ENCODE assay signal across 8 cellular contexts in the genomic region with DNA sequence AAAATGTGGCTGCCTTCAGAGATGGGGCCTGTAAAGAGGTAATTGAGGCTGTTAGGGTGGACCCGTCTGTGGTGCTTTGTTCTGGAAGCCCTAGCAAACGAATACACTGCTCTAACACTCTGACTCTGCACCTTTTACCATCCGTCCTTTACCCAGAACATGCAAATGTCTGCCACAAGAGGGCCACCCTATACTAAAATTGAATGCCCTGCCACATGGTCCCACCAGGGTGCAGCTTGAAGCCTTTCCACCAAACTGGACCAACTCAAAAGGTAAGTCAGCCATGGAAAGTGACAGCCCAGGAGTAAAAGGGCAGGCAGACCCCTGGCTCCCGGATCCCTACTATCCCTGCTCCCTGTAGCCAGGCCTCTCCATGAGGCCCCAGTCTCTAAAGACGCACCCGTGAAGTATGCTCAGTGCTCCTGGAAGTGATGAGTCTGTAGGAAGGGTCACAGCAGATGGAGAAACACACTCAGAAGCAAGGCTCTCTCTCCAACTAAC. TPM values are rescaled to one million over a fixed set of nuclear protein-coding genes. Genes with fewer than 3 reads are reported as not detected.
DNase-seq lines count a peak whose midpoint lies in the region; ATAC-seq, FAIRE-seq and TF ChIP-seq lines count a peak whose summit lies in the region.

No MANE protein-coding gene starts in this region.

- no peaks in the 10 kb centered on the region for H4K20me1 ChIP-seq in DND-41 (ENCODE audit: insufficient read depth, low read length)

- H3K4me2 ChIP-seq in DND-41 (ENCODE audit: insufficient read depth, low read length), result no peak overlapping the region

- H3K36me3 Mint-ChIP-seq in activated T-cell treated with anti-CD3 and anti-CD28 coated beads, Interleukin-2, amount 50 U/mL, for 72 hours (ENCODE audit: insufficient read depth in 2 of 2), result no peaks in the 10 kb centered on the region

- intact Hi-C loops in tibial artery (cut with DNase I; ENCODE audit: low total_unique reads), result loop anchor here (1.0 kb wide), 1 partner anchor 79 kb away; no protein-coding TSS in a partner anchor

- H3K4me3 ChIP-seq in DND-41 (ENCODE audit: low read depth in 1 of 2, low read length in 2 of 2), result no peak overlapping the region
- H3K4me3 ChIP-seq in fibroblast of pulmonary artery (replicated peaks; ENCODE audit: low read depth, low read length), result no peak overlapping the region
- no peak overlapping the region for H3K4me3 ChIP-seq in tibial artery

- no peak for FAIRE-seq in RCC 7860 (lab: Jason Lieb, UNC)

- ATAC-seq in DND-41 (ENCODE audit: insufficient read depth, low read depth), result peak; percentile 98
- ATAC-seq in GM21717 (IDR thresholded peaks at IDR 0.05; ENCODE audit: unreplicated experiment), result peak; percentile 76
- peak; percentile 88 to 96 for ATAC-seq in activated T-cell treated with anti-CD3 and anti-CD28 coated beads, Interleukin-2, amount 50 U/mL, for 72 hours (replicated peaks in 1 of 2)
- ATAC-seq in omental fat pad (ENCODE audit: low FRiP score), result peak; percentile 91

- TF ChIP-seq CTCF in DND-41 (IDR thresholded peaks at IDR 0.05; ENCODE audit: borderline replicate concordance, extremely low read depth, low read length, poor library complexity, severe bottlenecking), result peak; percentile 87
- peak; percentile 97 for TF ChIP-seq CTCF in fibroblast of pulmonary artery (IDR thresholded peaks at IDR 0.05; ENCODE audit: low read length, missing control alignments)
- TF ChIP-seq CTCF in omental fat pad (IDR thresholded peaks at IDR 0.05), result peak in 1 of 3 donors; percentile 79
- peak; percentile 94 to 99 for TF ChIP-seq CTCF in tibial artery (IDR thresholded peaks at IDR 0.05)

- no peaks in the 10 kb centered on the region for H3K79me2 ChIP-seq in DND-41 (ENCODE audit: insufficient read depth, low read length)

- DNase-seq in DND-41 (peak; percentile 65), Kasumi-1 (lab: John Stamatoyannopoulos, UW) (peak; percentile 88 to 96), RCC 7860 (ENCODE audit: low spot score) (peak; percentile 44), fibroblast of pulmonary artery (ENCODE audit: low read depth) (peak; percentile 87), omental fat pad (ENCODE audit: low spot score) (peak; percentile 44), tibial artery (peak; percentile 77 to 87)
- DNase-seq in activated T-cell treated with anti-CD3 and anti-CD28 coated beads, Interleukin-2, amount 50 U/mL, for 72 hours, result peak; percentile 62 to 64

- H2AFZ ChIP-seq in DND-41 (ENCODE audit: low read depth, low read length), result no peak overlapping the region

- H3K9me3 Mint-ChIP-seq in activated T-cell treated with anti-CD3 and anti-CD28 coated beads, Interleukin-2, amount 50 U/mL, for 72 hours, result no peaks in the 10 kb centered on the region

- H3K27me3 ChIP-seq in DND-41 (ENCODE audit: insufficient read depth, low read length, poor library complexity), result peaks cover 14% of the 10 kb centered on the region
- no peaks in the 10 kb centered on the region for H3K27me3 ChIP-seq in tibial artery

- peaks cover 10% of the 10 kb centered on the region for H3K4me1 Mint-ChIP-seq in activated T-cell treated with anti-CD3 and anti-CD28 coated beads, Interleukin-2, amount 50 U/mL, for 72 hours (ENCODE audit: low read depth)

- H3K27ac Mint-ChIP-seq in activated T-cell treated with anti-CD3 and anti-CD28 coated beads, Interleukin-2, amount 50 U/mL, for 72 hours, result no peak overlapping the region

- H3K9me3 ChIP-seq in DND-41 (ENCODE audit: insufficient read depth, low read length, severe bottlenecking), result no peaks in the 10 kb centered on the region
- H3K9me3 ChIP-seq in tibial artery, result no peaks in the 10 kb centered on the region

- no peak overlapping the region for H3K4me3 Mint-ChIP-seq in activated T-cell treated with anti-CD3 and anti-CD28 coated beads, Interleukin-2, amount 50 U/mL, for 72 hours

- no peaks in the 10 kb centered on the region for H3K4me1 ChIP-seq in DND-41 (ENCODE audit: insufficient read depth, low read length)
- H3K4me1 ChIP-seq in tibial artery, result peaks cover 0 to 53% (median 27%) of the 10 kb centered on the region in 4 donors

- no peak overlapping the region for H3K9ac ChIP-seq in DND-41 (ENCODE audit: low read depth, low read length)

- peaks cover 16% of the 10 kb centered on the region for H3K27me3 Mint-ChIP-seq in activated T-cell treated with anti-CD3 and anti-CD28 coated beads, Interleukin-2, amount 50 U/mL, for 72 hours (ENCODE audit: low read depth)

- H3K27ac ChIP-seq in DND-41 (ENCODE audit: low read length) (no peak overlapping the region), tibial artery (peak overlapping the region; percentile 45 to 58)

- H3K36me3 ChIP-seq in DND-41 (ENCODE audit: insufficient read depth, low read length), result no peaks in the 10 kb centered on the region
- no peaks in the 10 kb centered on the region for H3K36me3 ChIP-seq in tibial artery

RNA-seq across cellular contexts. Expression of gene BFSP1, which starts 5.8 kb away (rescaled TPM):
- total RNA-seq in activated T-cell treated with anti-CD3 and anti-CD28 coated beads, Interleukin-2, amount 50 U/mL, for 72 hours, result 1 to 10 TPM in 1 of 2 donors, under 1 TPM in 1; 0.23 to 1.2 TPM
- 1 to 10 TPM in 2 of 4 donors, under 1 TPM in 2; 0.38 to 2.0 (median 0.98) TPM for total RNA-seq in omental fat pad

RNA-seq across cellular contexts. Expression of gene DSTN, which starts 32.9 kb away (rescaled TPM):
- 10 to 100 TPM; 62.8 to 70.4 TPM for total RNA-seq in activated T-cell treated with anti-CD3 and anti-CD28 coated beads, Interleukin-2, amount 50 U/mL, for 72 hours
- total RNA-seq in omental fat pad, result 100 to 1,000 TPM; 147 to 228 (median 170) TPM
